Comparison of ENCODE assay signal across 8 cellular contexts in genomic region chr7:116122972-116123595, GRCh38.
DNase-seq lines count a peak whose midpoint lies in the region; ATAC-seq and TF ChIP-seq lines count a peak whose summit lies in the region.

No MANE protein-coding gene starts in this region.

- DNase-seq in ELR (ENCODE audit: low read depth) (peak; percentile 68), HCEC 1CT (peak; percentile 42), NCI-H748 (lab: John Stamatoyannopoulos, UW; ENCODE audit: unreplicated experiment) (peak; percentile 45), colonic mucosa (no peak)
- DNase-seq in stimulated activated CD8-positive, alpha-beta memory T cell treated with anti-CD3 and anti-CD28 coated beads, Interleukin-4, amount 100 ng/mL, for 48 hours: no peak
- no peak for DNase-seq in activated T-helper 2 cell treated with anti-CD3 and anti-CD28 coated beads, Interferon-gamma antibody, Interleukin-2, Interleukin-4, amounts not matched to agents 10 μg/mL and 5 μg/mL and 100 μg/mL, durations not matched to agents 14 hours and 24 hours and 36 hours (ENCODE audit: low spot score)

- intact Hi-C loops in colonic mucosa (cut with DNase I): no loop called here
- intact Hi-C loops in activated T-helper 2 cell treated with anti-CD3 and anti-CD28 coated beads, Interferon-gamma antibody, Interleukin-2, Interleukin-4, amounts not matched to agents 10 μg/mL and 5 μg/mL and 100 μg/mL, durations not matched to agents 14 hours and 24 hours and 36 hours (cut with micrococcal nuclease): no loop called here

- no peak overlapping the region for H3K4me3 ChIP-seq in colonic mucosa

- no peaks in the 10 kb centered on the region for H3K27me3 Mint-ChIP-seq in nephron (ENCODE audit: low read depth)
- H3K27me3 Mint-ChIP-seq in activated T-helper 2 cell treated with anti-CD3 and anti-CD28 coated beads, Interferon-gamma antibody, Interleukin-2, Interleukin-4, amounts not matched to agents 10 μg/mL and 5 μg/mL and 100 μg/mL, durations not matched to agents 14 hours and 24 hours and 36 hours (ENCODE audit: low read depth): peaks cover 36% of the 10 kb centered on the region

- TF ChIP-seq CTCF in colonic mucosa (IDR thresholded peaks at IDR 0.05) (peak; percentile 37), nephron (IDR thresholded peaks at IDR 0.05; ENCODE audit: unreplicated experiment in 3 of 3) (peak; percentile 65 to 79 (median 78))

- no peaks in the 10 kb centered on the region for H3K27me3 ChIP-seq in colonic mucosa

- no peaks in the 10 kb centered on the region for H3K4me1 Mint-ChIP-seq in nephron
- H3K4me1 Mint-ChIP-seq in activated T-helper 2 cell treated with anti-CD3 and anti-CD28 coated beads, Interferon-gamma antibody, Interleukin-2, Interleukin-4, amounts not matched to agents 10 μg/mL and 5 μg/mL and 100 μg/mL, durations not matched to agents 14 hours and 24 hours and 36 hours (ENCODE audit: low read depth): no peaks in the 10 kb centered on the region

- no peaks in the 10 kb centered on the region for H3K36me3 Mint-ChIP-seq in nephron (ENCODE audit: low read depth)
- H3K36me3 Mint-ChIP-seq in activated T-helper 2 cell treated with anti-CD3 and anti-CD28 coated beads, Interferon-gamma antibody, Interleukin-2, Interleukin-4, amounts not matched to agents 10 μg/mL and 5 μg/mL and 100 μg/mL, durations not matched to agents 14 hours and 24 hours and 36 hours (ENCODE audit: low read depth): no peaks in the 10 kb centered on the region

- ATAC-seq in HG03095 (IDR thresholded peaks at IDR 0.05; ENCODE audit: unreplicated experiment): no peak

- no peaks in the 10 kb centered on the region for H3K9me3 ChIP-seq in colonic mucosa

- H3K27ac ChIP-seq in colonic mucosa: no peak overlapping the region

- H3K9ac ChIP-seq in colonic mucosa (ENCODE audit: low read depth in 2 of 2, low read length in 2 of 2): no peak overlapping the region

- H3K36me3 ChIP-seq in colonic mucosa: no peaks in the 10 kb centered on the region

- H3K4me3 Mint-ChIP-seq in nephron: no peak overlapping the region
- H3K4me3 Mint-ChIP-seq in activated T-helper 2 cell treated with anti-CD3 and anti-CD28 coated beads, Interferon-gamma antibody, Interleukin-2, Interleukin-4, amounts not matched to agents 10 μg/mL and 5 μg/mL and 100 μg/mL, durations not matched to agents 14 hours and 24 hours and 36 hours (ENCODE audit: low read depth): no peak overlapping the region

- H3K4me1 ChIP-seq in colonic mucosa: no peaks in the 10 kb centered on the region

- H3K9me3 Mint-ChIP-seq in nephron: peaks cover 9% of the 10 kb centered on the region
- H3K9me3 Mint-ChIP-seq in activated T-helper 2 cell treated with anti-CD3 and anti-CD28 coated beads, Interferon-gamma antibody, Interleukin-2, Interleukin-4, amounts not matched to agents 10 μg/mL and 5 μg/mL and 100 μg/mL, durations not matched to agents 14 hours and 24 hours and 36 hours: peaks cover 6% of the 10 kb centered on the region

- no peak overlapping the region for H3K27ac Mint-ChIP-seq in nephron
- H3K27ac Mint-ChIP-seq in activated T-helper 2 cell treated with anti-CD3 and anti-CD28 coated beads, Interferon-gamma antibody, Interleukin-2, Interleukin-4, amounts not matched to agents 10 μg/mL and 5 μg/mL and 100 μg/mL, durations not matched to agents 14 hours and 24 hours and 36 hours: no peak overlapping the region

Comparison
In these comparisons a context has a peak if more than half of its experiments do, and no peak if none do; other contexts are left out.
1. DNase-seq: peak in ELR (single experiment), HCEC 1CT (single experiment) and NCI-H748 (single experiment); none in colonic mucosa (single experiment), stimulated activated CD8-positive, alpha-beta memory T cell treated with anti-CD3 and anti-CD28 coated beads, Interleukin-4, amount 100 ng/mL, for 48 hours (single experiment) and activated T-helper 2 cell treated with anti-CD3 and anti-CD28 coated beads, Interferon-gamma antibody, Interleukin-2, Interleukin-4, amounts not matched to agents 10 μg/mL and 5 μg/mL and 100 μg/mL, durations not matched to agents 14 hours and 24 hours and 36 hours (single experiment).